In the genomic region with DNA sequence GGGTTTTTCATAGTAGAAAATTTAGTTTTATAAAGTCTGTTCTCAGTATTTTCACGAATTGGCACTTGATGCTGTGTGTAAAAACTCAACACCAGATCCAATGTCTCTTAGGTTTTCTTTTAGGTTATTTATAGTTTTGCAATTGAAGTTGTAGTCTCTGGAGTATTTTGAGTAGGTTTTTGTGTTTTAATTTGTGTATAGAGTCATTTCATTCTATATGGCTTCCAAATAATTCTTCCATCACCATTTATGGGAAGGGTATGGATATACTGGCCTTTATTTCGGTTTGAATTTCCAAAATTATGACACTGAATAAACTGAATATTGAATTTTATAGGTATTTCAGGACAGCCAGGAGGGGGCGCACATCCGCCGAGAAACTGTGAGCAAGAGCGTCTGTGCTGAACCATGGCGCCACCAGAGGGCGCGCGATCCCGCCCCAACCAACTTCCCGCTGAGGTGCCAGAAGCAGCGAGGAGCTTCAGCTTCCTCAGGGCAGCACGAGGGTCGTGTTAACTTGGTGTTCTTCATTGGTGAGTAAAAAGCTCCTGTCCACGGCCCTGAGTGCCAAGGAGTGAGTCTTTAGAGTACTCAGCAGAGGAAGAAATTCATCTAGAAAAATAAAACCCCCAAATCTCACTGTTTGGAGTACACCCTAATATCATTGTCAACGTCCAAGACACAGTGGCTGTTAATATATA, we compare ENCODE assay signal across 8 cellular contexts.
A peak's percentile ranks its signal among the peaks of the same experiment; 100 is the strongest.
DNase-seq lines count a peak whose midpoint lies in the region; ATAC-seq and TF ChIP-seq lines count a peak whose summit lies in the region.
"Not testable (repeated sequence)": the region's sequence is repeated elsewhere in the genome, so short reads cannot be mapped to it uniquely, and the experiment has no call there.

No MANE protein-coding gene starts in this region.

- H2AFZ ChIP-seq in parathyroid adenoma = not testable (repeated sequence)

- not testable (repeated sequence) for H3K36me3 Mint-ChIP-seq in T-cell; activated T-cell treated with anti-CD3 and anti-CD28 coated beads, Interleukin-2, amount 50 U/mL, for 72 hours (ENCODE audit: insufficient read depth in 2 of 2); immature natural killer cell

- POLR2A ChIA-PET in HEK293T (lab: Yijun Ruan, JAX); T-cell (lab: Charles Lee): not testable (repeated sequence)

- not testable (repeated sequence) for H3K79me2 ChIP-seq in parathyroid adenoma

- DNase-seq in BE2C (peak; percentile 70), HEK293T (ENCODE audit: extremely low spot score) (peak; percentile 12), T-cell (peak; percentile 7 to 78 (median 62)), dermis blood vessel endothelial cell (peak; percentile 56), immature natural killer cell (peak; percentile 64 to 71 (median 64))
- DNase-seq in activated T-cell treated with anti-CD3 and anti-CD28 coated beads, Interleukin-2, amount 50 U/mL, for 72 hours = peak; percentile 70 to 75
- peak; percentile 39 for DNase-seq in stimulated activated CD8-positive, alpha-beta memory T cell treated with anti-CD3 and anti-CD28 coated beads, Interleukin-15, amount 100 ng/mL, for 1 hour (ENCODE audit: low read depth)

- H3K4me1 ChIP-seq in BE2C, parathyroid adenoma: not testable (repeated sequence)

- H3K36me3 ChIP-seq in BE2C; parathyroid adenoma (ENCODE audit: control insufficient read depth, insufficient read depth, low read length): not testable (repeated sequence)

- not testable (repeated sequence) for H3K4me3 ChIP-seq in BE2C (ENCODE audit: low read depth, low read length); parathyroid adenoma (ENCODE audit: low read depth, low read length)

- not testable (repeated sequence) for H3K27ac Mint-ChIP-seq in T-cell; activated T-cell treated with anti-CD3 and anti-CD28 coated beads, Interleukin-2, amount 50 U/mL, for 72 hours
- peak overlapping the region in 1 of 6 donors; percentile 19 for H3K27ac Mint-ChIP-seq in immature natural killer cell

- H3K4me1 Mint-ChIP-seq in T-cell; activated T-cell treated with anti-CD3 and anti-CD28 coated beads, Interleukin-2, amount 50 U/mL, for 72 hours (ENCODE audit: low read depth); immature natural killer cell: not testable (repeated sequence)

- H3K4me2 ChIP-seq in parathyroid adenoma (ENCODE audit: low read length) = not testable (repeated sequence)

- CTCF ChIA-PET in HEK293T (lab: Yijun Ruan, JAX); T-cell (lab: Charles Lee): not testable (repeated sequence)

- H3K9ac ChIP-seq in parathyroid adenoma = not testable (repeated sequence)

- not testable (repeated sequence) for H3K27me3 ChIP-seq in BE2C; parathyroid adenoma (ENCODE audit: control insufficient read depth, insufficient read depth, low read length)

- not testable (repeated sequence) for H3K4me3 Mint-ChIP-seq in T-cell; activated T-cell treated with anti-CD3 and anti-CD28 coated beads, Interleukin-2, amount 50 U/mL, for 72 hours; immature natural killer cell

- not testable (repeated sequence) for H3K27me3 Mint-ChIP-seq in T-cell; activated T-cell treated with anti-CD3 and anti-CD28 coated beads, Interleukin-2, amount 50 U/mL, for 72 hours (ENCODE audit: low read depth); immature natural killer cell (ENCODE audit: low read depth in 3 of 3)

- TF ChIP-seq CTCF in BE2C (IDR thresholded peaks at IDR 0.05; ENCODE audit: low read depth, low read length) = peak; percentile 47
- peak; percentile 68 for TF ChIP-seq CTCF in parathyroid adenoma (IDR thresholded peaks at IDR 0.05)

- not testable (repeated sequence) for H3K27ac ChIP-seq in parathyroid adenoma

- not testable (repeated sequence) for H3K9me3 Mint-ChIP-seq in T-cell; activated T-cell treated with anti-CD3 and anti-CD28 coated beads, Interleukin-2, amount 50 U/mL, for 72 hours; immature natural killer cell

- not testable (repeated sequence) for H3K9me3 ChIP-seq in BE2C; parathyroid adenoma (ENCODE audit: control insufficient read depth, low read length)

- not testable (repeated sequence) for ATAC-seq in T-cell (replicated peaks in 1 of 4); activated T-cell treated with anti-CD3 and anti-CD28 coated beads, Interleukin-2, amount 50 U/mL, for 72 hours (replicated peaks in 1 of 2)

TF ChIP-seq in HEK293T, 16 proteins besides CTCF, POLR2A, EP300 and RAD21:
- TF ChIP-seq L3MBTL2 (conservative IDR thresholded peaks at IDR 0.05) = peak; percentile 35

Comparison
In these comparisons a context has a peak if more than half of its experiments do, and no peak if none do; other contexts are left out.
1. DNase-seq: peak in every context shown above with its lines; median percentile 72 in activated T-cell treated with anti-CD3 and anti-CD28 coated beads, Interleukin-2, amount 50 U/mL, for 72 hours; 70 in BE2C; 64 in immature natural killer cell; 62 in T-cell; 56 in dermis blood vessel endothelial cell; 39 in stimulated activated CD8-positive, alpha-beta memory T cell treated with anti-CD3 and anti-CD28 coated beads, Interleukin-15, amount 100 ng/mL, for 1 hour; 12 in HEK293T.